16 cellular contexts compared by ENCODE assay signal in genomic region chr2:228268756-228269155, GRCh38.
"Had no signal": no experiment of that assay in that cellular context is flagged by ENCODE, and none has a peak within 500 bp of the region (broad histone marks: within the 10 kb centered on the region; RNA-seq: fewer than 3 reads in every experiment).

No MANE protein-coding gene starts in this region.

- DNase-seq: activated CD4-positive, alpha-beta T cell treated with anti-CD3 and anti-CD28 coated beads for 4 hours; activated CD8-positive, alpha-beta T cell treated with anti-CD3 and anti-CD28 coated beads for 36 hours; activated effector memory CD4-positive, alpha-beta T cell treated with Interleukin-2 at 50 U/mL for 16 hours; activated naive CD4-positive, alpha-beta T cell treated with anti-CD3 and anti-CD28 coated beads, Interleukin-2, amount 50 U/mL, for 16 hours; activated T-cell treated with anti-CD3 and anti-CD28 coated beads, Interleukin-2, amount 50 U/mL, for 4 hours; foreskin melanocyte; kidney glomerular epithelial cell; left ventricle myocardium superior; small intestine; stimulated activated CD4-positive, alpha-beta T cell treated with anti-CD3 and anti-CD28 coated beads, Interleukin-4, amount 100 ng/mL, for 4 hours; stimulated activated CD8-positive, alpha-beta memory T cell treated with anti-CD3 and anti-CD28 coated beads, Interleukin-4, amount 100 ng/mL, for 48 hours; stimulated activated naive CD4-positive, alpha-beta T cell treated with Interleukin-2 at 50 U/mL for 16 hours; trophoblast cell had no signal

- H3K9me3 ChIP-seq: suprapubic skin had no signal

- H3K27ac ChIP-seq: epithelial cell of prostate, suprapubic skin had no signal

- H3K4me3 ChIP-seq: suprapubic skin had no signal

- H3K36me3 ChIP-seq: suprapubic skin had no signal

- ATAC-seq: activated CD8-positive, alpha-beta T cell treated with anti-CD3 and anti-CD28 coated beads for 36 hours; activated T-cell treated with anti-CD3 and anti-CD28 coated beads, Interleukin-2, amount 50 U/mL, for 4 hours; left ventricle myocardium superior; natural killer cell treated with Interleukin-12 subunit alpha and Interleukin-12 subunit beta and Interleukin-15 and Interleukin-18, amount 100 ng/mL, for 72 hours had no signal

- H3K27me3 ChIP-seq: suprapubic skin had no signal

- H3K4me1 ChIP-seq: suprapubic skin had no signal
